9 cellular contexts compared by ENCODE assay signal in genomic region chr3:187955076-187955952, GRCh38.
DNase-seq lines count a peak whose midpoint lies in the region; ATAC-seq and TF ChIP-seq lines count a peak whose summit lies in the region.
"Had no signal": no experiment of that assay in that cellular context is flagged by ENCODE, and none has a peak within 500 bp of the region (broad histone marks: within the 10 kb centered on the region; RNA-seq: fewer than 3 reads in every experiment).

No MANE protein-coding gene starts in this region.

- H3K9me3 ChIP-seq in PC-9 (ENCODE audit: insufficient read depth, low read depth): peaks cover 6% of the 10 kb centered on the region; the same call in 1 of the 2 replicates

- peaks cover 71% of the 10 kb centered on the region for H3K4me1 ChIP-seq in PC-9 (replicated peaks; ENCODE audit: insufficient read depth)

- DNase-seq in EL: peak; percentile 88
- peak; percentile 53 to 98 for DNase-seq in PC-9
- peak; percentile 88 for DNase-seq in fibroblast of the aortic adventitia (ENCODE audit: low read depth)
- peak; percentile 63 for DNase-seq in sciatic nerve (ENCODE audit: low spot score)
- no peak for DNase-seq in GM10248 (ENCODE audit: extremely low spot score)
- DNase-seq in 8988T: no peak
- DNase-seq in T-helper 2 cell: no peak
- DNase-seq in posterior cingulate gyrus: no peak

- H3K4me2 ChIP-seq in PC-9: peak overlapping the region; percentile 68

- no peaks in the 10 kb centered on the region for H3K9me2 ChIP-seq in PC-9 (ENCODE audit: insufficient read depth)

- H3K36me3 ChIP-seq in PC-9 (ENCODE audit: low read depth): no peaks in the 10 kb centered on the region

- peak overlapping the region; percentile 90 for H3K27ac ChIP-seq in PC-9

- CTCF ChIA-PET in PC-9 (lab: Charles Lee) (interaction anchor here (1.2 kb wide), 1 partner anchor 214 kb away, joined by 3 read pairs; no protein-coding TSS in a partner anchor), GM10248 (lab: Yijun Ruan, JAX) (interaction anchor here (0.6 to 1.2 kb wide), 2 partner anchors 10 to 217 kb away, joined by 3 read pairs; no protein-coding TSS in a partner anchor)

- no TSS peak for BruUV-seq in PC-9 (replicated peaks; lab: Mats Ljungman, UMichigan)

- H4K20me1 ChIP-seq in PC-9 (ENCODE audit: insufficient read depth): no peaks in the 10 kb centered on the region

- H3F3A ChIP-seq in PC-9 (ENCODE audit: insufficient read depth, low read depth): peaks cover 45% of the 10 kb centered on the region

- H3K79me2 ChIP-seq in PC-9 (ENCODE audit: low read depth): no peaks in the 10 kb centered on the region

- peak overlapping the region; percentile 23 for H3K4me3 ChIP-seq in PC-9
- no peak overlapping the region for H3K4me3 ChIP-seq in fibroblast of the aortic adventitia (ENCODE audit: low read depth, low read length)

- POLR2A ChIA-PET in PC-9 (lab: Charles Lee; ENCODE audit: unreplicated experiment): interaction anchor here (0.5 to 1.6 kb wide), 12 partner anchors 12 to 1210 kb away, joined by 3 to 37 read pairs (median 4); partner anchors contain the start of gene BCL6
- POLR2A ChIA-PET in GM10248 (lab: Yijun Ruan, JAX): no interaction called here

- no peaks in the 10 kb centered on the region for H3K27me3 ChIP-seq in PC-9 (ENCODE audit: insufficient read depth, low read depth)

- intact Hi-C loops in PC-9 (cut with micrococcal nuclease; ENCODE audit: unreplicated experiment): loop anchor here (1.0 to 5.0 kb wide), 5 partner anchors 42 to 210 kb away; partner anchors contain the start of genes BCL6 and LPP
- intact Hi-C loops in sciatic nerve (cut with DNase I): no loop called here
- intact Hi-C loops in posterior cingulate gyrus (cut with DNase I): no loop called here

- peak overlapping the region; percentile 57 for H2AFZ ChIP-seq in PC-9

- TF ChIP-seq CTCF in PC-9 (conservative IDR thresholded peaks at IDR 0.05) (no peak), fibroblast of the aortic adventitia (IDR thresholded peaks at IDR 0.05; ENCODE audit: insufficient read depth, low read length) (no peak), GM10248 (IDR thresholded peaks at IDR 0.05; ENCODE audit: control extremely low read depth, extremely low read depth, low read depth, missing control alignments) (no peak)

- ATAC-seq in sciatic nerve: peak; percentile 93
- ATAC-seq: Panc1 had no signal

Comparison
In these comparisons a context has a peak if more than half of its experiments do, and no peak if none do; other contexts are left out.
1. DNase-seq: peak in EL (single experiment), PC-9 (2 of 2), fibroblast of the aortic adventitia (single experiment) and sciatic nerve (single experiment); none in GM10248 (single experiment), 8988T (single experiment), T-helper 2 cell (0 of 5) and posterior cingulate gyrus (0 of 10).